ENCODE assay signal across 33 cellular contexts in the genomic region with DNA sequence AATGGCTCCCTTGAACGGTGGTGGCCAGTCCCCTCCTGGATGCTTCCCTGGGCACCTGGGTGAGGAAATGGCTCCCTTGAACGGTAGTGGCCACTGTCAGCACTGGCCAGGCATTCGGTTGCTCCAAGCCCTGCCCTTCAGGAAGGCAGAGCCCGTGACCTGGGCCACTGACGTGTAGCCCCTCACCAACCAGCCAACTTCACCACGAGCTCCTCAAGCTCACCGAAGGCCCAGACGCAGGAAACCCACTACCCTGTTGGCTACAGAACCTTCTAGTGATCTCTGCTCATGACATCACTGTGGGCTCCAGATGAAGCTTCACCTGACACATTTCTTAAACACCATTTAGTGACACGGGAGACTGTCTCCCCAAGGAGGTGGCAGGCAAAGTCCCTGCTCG. TPM values are rescaled to one million over a fixed set of nuclear protein-coding genes. Genes with fewer than 3 reads are reported as not detected.
"Had no signal": no experiment of that assay in that cellular context is flagged by ENCODE, and none has a peak within 500 bp of the region (broad histone marks: within the 10 kb centered on the region; RNA-seq: fewer than 3 reads in every experiment).

No MANE protein-coding gene starts in this region.

- FAIRE-seq: astrocyte had no signal

- H3K4me3 ChIP-seq: adrenal gland, body of pancreas, breast epithelium had no signal

- H3K36me3 ChIP-seq: adrenal gland, breast epithelium had no signal

- H3K27me3 ChIP-seq: body of pancreas had no signal

- H3K27ac ChIP-seq: adrenal gland, body of pancreas, breast epithelium, KMS-11, VCaP had no signal

- H3K9me3 ChIP-seq: adrenal gland, body of pancreas had no signal

- H3K4me2 ChIP-seq: KMS-11 had no signal

- H3K4me1 ChIP-seq: adrenal gland, body of pancreas, breast epithelium had no signal

- H3K9ac ChIP-seq: KMS-11 had no signal

- DNase-seq: activated B cell treated with CpG ODN at 0.5 μM for 24 hours; activated CD4-positive, alpha-beta memory T cell treated with anti-CD3 and anti-CD28 coated beads for 36 hours; activated CD4-positive, alpha-beta T cell treated with anti-CD3 and anti-CD28 coated beads for 4 hours; activated CD4-positive, alpha-beta T cell treated with anti-CD3 and anti-CD28 coated beads, Interleukin-2, amount 50 U/mL, for 1 hour; activated CD4-positive, CD25-positive, alpha-beta regulatory T cell treated with anti-CD3 and anti-CD28 coated beads, Interleukin-2, amount 50 U/mL, for 72 hours; activated gamma-delta T cell treated with Interleukin-2 at 50 U/mL for 16 hours; activated naive CD4-positive, alpha-beta T cell treated with anti-CD3 and anti-CD28 coated beads for 36 hours; adrenal gland; body of pancreas; MM.1S; MV-4-11; NCI-H1092; NCI-H1436 treated with DMSO at 0.1 percent for 48 hours; NCI-H1694 treated with DMSO at 0.1 percent for 48 hours; NCI-H2029; NCI-H345; NCI-H524 treated with DMSO at 0.1 percent for 48 hours; NCI-H748 treated with DMSO at 0.1 percent for 48 hours; NK-92 treated with Interleukin-12 subunit alpha and Interleukin-12 subunit beta, amount 100 ng/mL, for 24 hours; Right ventricle myocardium superior; SW 1271; T-helper 1 cell; T-helper 2 cell; T-helper 9 cell had no signal

RNA-seq across cellular contexts. Expression of gene SLC6A3, which starts 9.2 kb away (rescaled TPM):
- total RNA-seq: activated CD4-positive, alpha-beta memory T cell treated with anti-CD3 and anti-CD28 coated beads for 36 hours; activated naive CD4-positive, alpha-beta T cell treated with anti-CD3 and anti-CD28 coated beads for 36 hours; activated naive CD4-positive, alpha-beta T cell treated with anti-CD3 and anti-CD28 coated beads, Interleukin-2, amount 50 U/mL, for 72 hours; activated T-helper 1 cell treated with anti-CD3 and anti-CD28 coated beads, Interleukin-12 subunit alpha, Interleukin-12 subunit beta, Interleukin-2, Interleukin-4 antibody, amounts not matched to agents 30 ng/mL and 10 ng/mL and 1 ng/mL, durations not matched to agents 14 hours and 24 hours and 36 hours; adrenal gland; body of pancreas; LHCN-M2; NCI-H460; OCI-LY7; Right ventricle myocardium superior had no signal
